3 cellular contexts compared by ENCODE assay signal in the genomic region with DNA sequence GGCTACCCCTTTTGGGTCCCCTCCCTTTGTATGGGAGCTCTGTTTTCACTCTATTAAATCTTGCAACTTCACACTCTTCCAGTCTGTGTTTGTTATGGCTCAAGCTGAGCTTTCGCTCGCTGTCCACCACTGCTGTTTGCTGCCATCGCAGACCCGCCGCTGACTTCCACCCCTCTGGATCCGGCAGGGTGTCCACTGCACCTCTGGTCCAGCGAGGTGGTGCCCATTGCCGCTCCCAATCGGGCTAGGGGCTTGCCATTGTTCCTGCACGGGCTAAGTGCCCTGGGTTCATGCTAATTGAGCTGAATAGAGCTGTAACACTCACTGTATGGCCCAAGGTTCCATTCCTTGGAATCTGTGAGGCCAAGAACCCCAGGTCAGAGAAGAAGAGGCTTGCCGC. TPM values are rescaled to one million over a fixed set of nuclear protein-coding genes. Genes with fewer than 3 reads are reported as not detected.
"Had no signal": no experiment of that assay in that cellular context is flagged by ENCODE, and none has a peak within 500 bp of the region (broad histone marks: within the 10 kb centered on the region; RNA-seq: fewer than 3 reads in every experiment).

No MANE protein-coding gene starts in this region.

RNA-seq across cellular contexts. Expression of gene SLC16A10, which starts 43.7 kb away (rescaled TPM):
- total RNA-seq: mammary epithelial cell had no signal
- polyA plus RNA-seq: immature natural killer cell, keratinocyte had no signal
